In genomic region chr10:100333821-100334469, GRCh38 we compare ENCODE assay signal across 29 cellular contexts. TPM values are rescaled to one million over a fixed set of nuclear protein-coding genes. Genes with fewer than 3 reads are reported as not detected.
A peak's percentile ranks its signal among the peaks of the same experiment; 100 is the strongest.
DNase-seq lines count a peak whose midpoint lies in the region; ATAC-seq, FAIRE-seq and TF ChIP-seq lines count a peak whose summit lies in the region.
"Had no signal": no experiment of that assay in that cellular context is flagged by ENCODE, and none has a peak within 500 bp of the region (broad histone marks: within the 10 kb centered on the region; RNA-seq: fewer than 3 reads in every experiment).

No MANE protein-coding gene starts in this region.

- no peak for TF ChIP-seq POLR2A in heart left ventricle (IDR thresholded peaks at IDR 0.05)

- CTCF ChIA-PET in HEK293T (lab: Yijun Ruan, JAX), result interaction anchor here (0.6 to 1.4 kb wide), 3 partner anchors 30 to 185 kb away, joined by 3 to 4 read pairs (median 3); no protein-coding TSS in a partner anchor

- no peak for TF ChIP-seq CTCF in heart left ventricle (IDR thresholded peaks at IDR 0.05)
- no peak for TF ChIP-seq CTCF in neutrophil (IDR thresholded peaks at IDR 0.05)

- DNase-seq in cardiac septum (ENCODE audit: low spot score) (peak; percentile 1), heart left ventricle (no peak), NCI-H226 (peak; percentile 55), urothelium cell line (ENCODE audit: low spot score) (peak; percentile 41), SW 1271 (lab: John Stamatoyannopoulos, UW) (no peak), HEK293T (ENCODE audit: extremely low spot score) (no peak)
- DNase-seq: 8988T; CD4-positive, CD25-positive, alpha-beta regulatory T cell; Kasumi-1; MG63; NCI-H1105 treated with DMSO at 0.1 percent for 48 hours; NCI-H146; NCI-H1930; NCI-H2107; NCI-H446 treated with DMSO at 0.1 percent for 48 hours; NCI-H526; PC-9; SJCRH30 had no signal

- H3K4me1 ChIP-seq in heart left ventricle, result peaks cover 0 to under 1% (median 0%) of the 10 kb centered on the region in 12 donors
- peaks cover 33 to 34% of the 10 kb centered on the region in 2 experiments for H3K4me1 ChIP-seq in neutrophil (ENCODE audit: control insufficient read depth in 1 of 2, insufficient read depth in 1 of 2, low read depth in 1 of 2, low read length in 1 of 2)
- H3K4me1 ChIP-seq: SJCRH30 had no signal

- H3K9me3 ChIP-seq in heart left ventricle (no peaks in the 10 kb centered on the region), neutrophil (no peaks in the 10 kb centered on the region)
- H3K9me3 ChIP-seq: BLaER1, MG63, SJCRH30 had no signal

- H3K27me3 ChIP-seq in heart left ventricle, result peaks cover 0 to 46% (median 15%) of the 10 kb centered on the region in 9 donors
- H3K27me3 ChIP-seq in neutrophil, result no peaks in the 10 kb centered on the region
- H3K27me3 ChIP-seq: BLaER1, SJCRH30 had no signal

- FAIRE-seq in urothelium cell line (lab: Jason Lieb, UNC), result peak; percentile 17
- FAIRE-seq: D721Med, G401.6, H54, K562 had no signal

- intact Hi-C loops in cardiac septum (cut with DNase I) (no loop called here), heart left ventricle (cut with DNase I) (loop anchor here in 3 of 10 donors (10.0 kb wide), 3 partner anchors 171 to 541 kb away; partner anchors contain the start of gene SEC31B (in 1 of the 3))

- H3K4me3 ChIP-seq in heart left ventricle, result no peak overlapping the region
- no peak overlapping the region for H3K4me3 ChIP-seq in neutrophil (ENCODE audit: low read depth in 1 of 2, low read length in 1 of 2)
- H3K4me3 ChIP-seq: BLaER1, K562, MG63, PC-9, SJCRH30 had no signal

- WGBS in heart left ventricle, 4 donors, result 69 to 81% (median 73%) methylated on average over 2 of the region's 2 CpGs

- no peaks in the 10 kb centered on the region for H3K36me3 ChIP-seq in heart left ventricle
- H3K36me3 ChIP-seq in neutrophil, result no peaks in the 10 kb centered on the region
- H3K36me3 ChIP-seq: BLaER1, MG63, SJCRH30 had no signal

- POLR2A ChIA-PET in HEK293T (lab: Yijun Ruan, JAX), result no interaction called here

- H3K27ac ChIP-seq in heart left ventricle, result no peak overlapping the region
- peak overlapping the region; percentile 44 for H3K27ac ChIP-seq in neutrophil
- H3K27ac ChIP-seq: BLaER1, PC-9, SJCRH30 had no signal

- ATAC-seq in heart left ventricle (no peak), GM21619 (IDR thresholded peaks at IDR 0.05; ENCODE audit: unreplicated experiment) (no peak)
- ATAC-seq: K562, Right ventricle myocardium inferior, SK-N-SH treated with all-trans-retinoic acid at 6 μM for 48 hours had no signal

TF ChIP-seq in HEK293T, 16 proteins besides CTCF, POLR2A, EP300 and RAD21:
- no peak for TF ChIP-seq LEF1 (IDR thresholded peaks at IDR 0.05; ENCODE audit: borderline replicate concordance)
- no peak for TF ChIP-seq NFRKB (IDR thresholded peaks at IDR 0.05)
- no peak for TF ChIP-seq CTBP1 (IDR thresholded peaks at IDR 0.05; ENCODE audit: borderline replicate concordance)
- TF ChIP-seq FOXA1 (IDR thresholded peaks at IDR 0.05), result no peak
- no peak for TF ChIP-seq ARNT (IDR thresholded peaks at IDR 0.05)
- TF ChIP-seq FOXM1 (IDR thresholded peaks at IDR 0.05; ENCODE audit: borderline replicate concordance), result no peak
- TF ChIP-seq SP1 (IDR thresholded peaks at IDR 0.05), result no peak

RNA-seq across cellular contexts. Expression of gene PKD2L1, which starts 3.9 kb away (rescaled TPM):
- total RNA-seq in cardiac septum (not detected), heart left ventricle (not detected)
- polyA plus RNA-seq in heart left ventricle, result not detected
- total RNA-seq: CD4-positive, CD25-positive, alpha-beta regulatory T cell; HT1080; K562; PC-9; Right ventricle myocardium inferior; RPMI7951; SJCRH30 had no signal
- polyA plus RNA-seq: CD4-positive, CD25-positive, alpha-beta regulatory T cell; K562 had no signal

RNA-seq across cellular contexts. Expression of gene SCD, which starts 13.1 kb away (rescaled TPM):
- total RNA-seq in cardiac septum (16.8 TPM), heart left ventricle (100 to 1,000 TPM in 1 of 9 donors, 10 to 100 TPM in 2, 1 to 10 TPM in 6; 2.3 to 216 (median 4.9) TPM)
- polyA plus RNA-seq in heart left ventricle, result 10 to 100 TPM; 16.8 to 66.9 TPM

RNA-seq across cellular contexts. Expression of gene BLOC1S2, which starts 47.5 kb away (rescaled TPM):
- total RNA-seq in cardiac septum (27.8 TPM), heart left ventricle (10 to 100 TPM; 14.6 to 32.0 (median 20.8) TPM)
- polyA plus RNA-seq in heart left ventricle, result 10 to 100 TPM; 23.0 to 43.8 TPM

Comparison
In these comparisons a context has a peak if more than half of its experiments do, and no peak if none do; other contexts are left out.
1. DNase-seq: peak in cardiac septum (single experiment), NCI-H226 (single experiment) and urothelium cell line (single experiment); none in heart left ventricle (0 of 5), SW 1271 (0 of 2) and HEK293T (single experiment).